15 cellular contexts compared by ENCODE assay signal in the genomic region with DNA sequence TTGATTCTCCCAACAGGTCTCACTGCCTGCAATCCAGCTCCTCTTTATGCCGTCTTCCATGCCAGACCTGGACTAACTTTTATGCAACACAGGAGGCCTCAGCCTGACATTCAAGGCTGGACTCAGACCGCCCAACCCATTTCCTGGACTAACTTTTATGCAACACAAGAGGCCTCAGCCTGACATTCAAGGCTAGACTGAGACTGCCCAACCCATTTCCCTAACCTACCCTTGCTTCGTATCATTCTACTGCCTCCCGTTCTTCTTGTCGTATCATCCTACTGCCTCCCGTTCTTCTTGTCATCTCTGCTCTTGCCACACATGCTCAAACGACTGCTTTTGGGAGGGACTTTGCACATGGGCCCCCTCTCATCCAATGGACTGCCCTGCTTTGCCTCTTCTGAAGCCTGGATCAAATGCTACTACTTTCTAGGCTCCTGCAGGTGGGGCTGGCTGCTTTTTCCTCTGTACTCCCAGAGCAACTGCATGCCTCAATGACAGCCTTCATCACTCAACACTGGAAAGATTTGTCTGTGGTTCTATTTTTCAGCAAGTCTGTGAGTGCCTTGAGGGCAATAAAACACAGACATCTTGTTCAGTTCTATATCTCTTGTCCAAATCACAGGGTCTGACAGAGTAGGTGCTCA. TPM values are rescaled to one million over a fixed set of nuclear protein-coding genes. Genes with fewer than 3 reads are reported as not detected.
DNase-seq lines count a peak whose midpoint lies in the region; ATAC-seq, FAIRE-seq and TF ChIP-seq lines count a peak whose summit lies in the region.
"Had no signal": no experiment of that assay in that cellular context is flagged by ENCODE, and none has a peak within 500 bp of the region (broad histone marks: within the 10 kb centered on the region; RNA-seq: fewer than 3 reads in every experiment).

No MANE protein-coding gene starts in this region.

- TF ChIP-seq POLR2A in adrenal gland (IDR thresholded peaks at IDR 0.05): no peak

- no peak for DNase-seq in stimulated activated naive CD8-positive, alpha-beta T cell treated with anti-CD3 and anti-CD28 coated beads, Interleukin-15, Interleukin-2, amounts not matched to agents 100 U/mL and 50 U/mL, for 24 hours
- DNase-seq in adrenal gland (peak in 1 of 7 donors; percentile 47), memory B cell (ENCODE audit: low spot score in 2 of 2) (no peak), AG08396 (ENCODE audit: low spot score) (no peak), psoas muscle (no peak), GM19239 (ENCODE audit: insufficient read length, low spot score) (no peak)
- DNase-seq: C1 segment of cervical spinal cord; effector CD8-positive, alpha-beta T cell; GDM1; NCI-H187; pancreas; stimulated activated naive CD4-positive, alpha-beta T cell had no signal

- no peak overlapping the region for H3K4me3 Mint-ChIP-seq in stimulated activated naive CD8-positive, alpha-beta T cell treated with anti-CD3 and anti-CD28 coated beads, Interleukin-15, Interleukin-2, amounts not matched to agents 100 ng/mL and 50 ng/mL, for 24 hours
- no peak overlapping the region for H3K4me3 Mint-ChIP-seq in memory B cell

- H3K9me3 ChIP-seq in adrenal gland (replicated peaks in 1 of 3): no peaks in the 10 kb centered on the region
- no peaks in the 10 kb centered on the region for H3K9me3 ChIP-seq in psoas muscle
- H3K9me3 ChIP-seq: pancreas had no signal

- H3K27ac ChIP-seq in adrenal gland (peak overlapping the region in 3 of 5 donors; percentile 7 to 86 (median 78)), psoas muscle (no peak overlapping the region)
- H3K27ac ChIP-seq: pancreas had no signal

- H3K9me3 Mint-ChIP-seq in stimulated activated naive CD8-positive, alpha-beta T cell treated with anti-CD3 and anti-CD28 coated beads, Interleukin-15, Interleukin-2, amounts not matched to agents 100 ng/mL and 50 ng/mL, for 24 hours: no peaks in the 10 kb centered on the region
- no peaks in the 10 kb centered on the region for H3K9me3 Mint-ChIP-seq in memory B cell

- H3K27me3 ChIP-seq in adrenal gland (no peaks in the 10 kb centered on the region), psoas muscle (ENCODE audit: insufficient read depth in 3 of 3, low read length in 2 of 3) (no peaks in the 10 kb centered on the region)
- H3K27me3 ChIP-seq: pancreas had no signal

- H3K27ac Mint-ChIP-seq in stimulated activated naive CD8-positive, alpha-beta T cell treated with anti-CD3 and anti-CD28 coated beads, Interleukin-15, Interleukin-2, amounts not matched to agents 100 ng/mL and 50 ng/mL, for 24 hours: peak overlapping the region; percentile 59
- H3K27ac Mint-ChIP-seq in memory B cell: peak overlapping the region; percentile 80

- peaks cover 90% of the 10 kb centered on the region for H3K4me1 Mint-ChIP-seq in stimulated activated naive CD8-positive, alpha-beta T cell treated with anti-CD3 and anti-CD28 coated beads, Interleukin-15, Interleukin-2, amounts not matched to agents 100 ng/mL and 50 ng/mL, for 24 hours (ENCODE audit: low read depth)
- peaks cover 49% of the 10 kb centered on the region for H3K4me1 Mint-ChIP-seq in memory B cell

- no peak for ATAC-seq in stimulated activated naive CD8-positive, alpha-beta T cell treated with anti-CD3 and anti-CD28 coated beads, Interleukin-15, Interleukin-2, amounts not matched to agents 100 U/mL and 50 U/mL, for 24 hours
- ATAC-seq in memory B cell (ENCODE audit: low read depth) (no peak), psoas muscle (no peak), GM21576 (IDR thresholded peaks at IDR 0.05; ENCODE audit: unreplicated experiment) (no peak)
- ATAC-seq: pancreas had no signal

- H3K36me3 ChIP-seq in adrenal gland (replicated peaks in 1 of 2): no peaks in the 10 kb centered on the region
- no peaks in the 10 kb centered on the region for H3K36me3 ChIP-seq in psoas muscle (ENCODE audit: insufficient read depth in 1 of 2, low read depth in 1 of 2)
- H3K36me3 ChIP-seq: pancreas had no signal

- 56 to 74% (median 66%) methylated on average over 7 of the region's 7 CpGs for WGBS in adrenal gland, 4 donors
- WGBS in psoas muscle, 3 donors: 75 to 87% (median 83%) methylated on average over 7 of the region's 7 CpGs

- TF ChIP-seq CTCF in adrenal gland (IDR thresholded peaks at IDR 0.05): peak in 1 of 6 experiments; percentile 8
- no peak for TF ChIP-seq CTCF in psoas muscle (IDR thresholded peaks at IDR 0.05)

- intact Hi-C loops in adrenal gland (cut with DNase I) (no loop called here), psoas muscle (cut with DNase I) (no loop called here)

- H3K4me1 ChIP-seq in adrenal gland (replicated peaks in 1 of 2): peaks cover 43 to 100% of the 10 kb centered on the region in 2 donors
- peaks cover 8% of the 10 kb centered on the region for H3K4me1 ChIP-seq in psoas muscle

- H3K4me3 ChIP-seq in adrenal gland (no peak overlapping the region), psoas muscle (no peak overlapping the region)
- H3K4me3 ChIP-seq: pancreas had no signal

- no peak for FAIRE-seq in GM19239 (lab: Jason Lieb, UNC)
- FAIRE-seq: pancreas had no signal

- no peaks in the 10 kb centered on the region for H3K27me3 Mint-ChIP-seq in stimulated activated naive CD8-positive, alpha-beta T cell treated with anti-CD3 and anti-CD28 coated beads, Interleukin-15, Interleukin-2, amounts not matched to agents 100 ng/mL and 50 ng/mL, for 24 hours
- H3K27me3 Mint-ChIP-seq in memory B cell: no peaks in the 10 kb centered on the region

- peaks cover 10% of the 10 kb centered on the region for H3K36me3 Mint-ChIP-seq in stimulated activated naive CD8-positive, alpha-beta T cell treated with anti-CD3 and anti-CD28 coated beads, Interleukin-15, Interleukin-2, amounts not matched to agents 100 ng/mL and 50 ng/mL, for 24 hours (ENCODE audit: low read depth)
- peaks cover 13% of the 10 kb centered on the region for H3K36me3 Mint-ChIP-seq in memory B cell

RNA-seq across cellular contexts. Expression of a gene that starts 7.8 kb away (rescaled TPM):
- total RNA-seq in adrenal gland (10 to 100 TPM; 22.0 to 55.0 (median 31.8) TPM), psoas muscle (1 to 10 TPM; 2.9 to 4.8 (median 3.3) TPM)
- polyA plus RNA-seq in adrenal gland (10 to 100 TPM; 11.7 to 23.2 (median 14.2) TPM), psoas muscle (1 to 10 TPM; 2.2 to 4.2 (median 2.9) TPM)

RNA-seq across cellular contexts. Expression of a gene that starts 29.6 kb away (rescaled TPM):
- 10 to 100 TPM in 5 of 8 donors, 1 to 10 TPM in 3; 5.5 to 20.1 (median 13.8) TPM for total RNA-seq in adrenal gland
- polyA plus RNA-seq in adrenal gland: 10 to 100 TPM in 2 of 3 donors, 1 to 10 TPM in 1; 2.4 to 18.3 (median 15.1) TPM
- 1 to 10 TPM in 3 of 4 donors, under 1 TPM in 1; 0.44 to 4.8 (median 2.2) TPM for total RNA-seq in psoas muscle
- polyA plus RNA-seq in psoas muscle: 1 to 10 TPM; 1.9 to 5.1 (median 2.9) TPM

RNA-seq across cellular contexts. Expression of a gene that starts 37.8 kb away (rescaled TPM):
- total RNA-seq in adrenal gland (100 to 1,000 TPM in 6 of 8 donors, 10 to 100 TPM in 2; 38.0 to 212 (median 157) TPM), psoas muscle (100 to 1,000 TPM; 107 to 146 (median 121) TPM)
- polyA plus RNA-seq in adrenal gland (10 to 100 TPM; 15.7 to 69.6 (median 24.1) TPM), psoas muscle (10 to 100 TPM; 21.6 to 35.5 (median 32.3) TPM)

RNA-seq across cellular contexts. Expression of a gene that starts 37.9 kb away (rescaled TPM):
- total RNA-seq in adrenal gland (1 to 10 TPM in 7 of 8 donors, under 1 TPM in 1; 0.48 to 9.9 (median 2.8) TPM), psoas muscle (under 1 TPM; 0.17 to 0.88 (median 0.54) TPM)
- polyA plus RNA-seq in adrenal gland (1 to 10 TPM in 2 of 3 donors, under 1 TPM in 1; 0.75 to 5.3 (median 3.7) TPM), psoas muscle (1 to 10 TPM; 1.4 to 2.6 (median 1.5) TPM)

RNA-seq across cellular contexts. Expression of a gene that starts 52.2 kb away (rescaled TPM):
- total RNA-seq in adrenal gland: 1 to 10 TPM in 6 of 8 donors, under 1 TPM in 2; 0.85 to 8.1 (median 1.9) TPM
- polyA plus RNA-seq in adrenal gland: 1 to 10 TPM in 1 of 3 donors, under 1 TPM in 2; 0.44 to 1.6 (median 0.56) TPM
- total RNA-seq in psoas muscle: under 1 TPM in 2 of 4 donors, not detected in 2; 0.38 to 0.39 TPM
- under 1 TPM in 2 of 3 donors, not detected in 1; 0.08 TPM for polyA plus RNA-seq in psoas muscle
- total RNA-seq: lung microvascular endothelial cell had no signal
